ENCODE assay signal across 1 cellular context in the genomic region with DNA sequence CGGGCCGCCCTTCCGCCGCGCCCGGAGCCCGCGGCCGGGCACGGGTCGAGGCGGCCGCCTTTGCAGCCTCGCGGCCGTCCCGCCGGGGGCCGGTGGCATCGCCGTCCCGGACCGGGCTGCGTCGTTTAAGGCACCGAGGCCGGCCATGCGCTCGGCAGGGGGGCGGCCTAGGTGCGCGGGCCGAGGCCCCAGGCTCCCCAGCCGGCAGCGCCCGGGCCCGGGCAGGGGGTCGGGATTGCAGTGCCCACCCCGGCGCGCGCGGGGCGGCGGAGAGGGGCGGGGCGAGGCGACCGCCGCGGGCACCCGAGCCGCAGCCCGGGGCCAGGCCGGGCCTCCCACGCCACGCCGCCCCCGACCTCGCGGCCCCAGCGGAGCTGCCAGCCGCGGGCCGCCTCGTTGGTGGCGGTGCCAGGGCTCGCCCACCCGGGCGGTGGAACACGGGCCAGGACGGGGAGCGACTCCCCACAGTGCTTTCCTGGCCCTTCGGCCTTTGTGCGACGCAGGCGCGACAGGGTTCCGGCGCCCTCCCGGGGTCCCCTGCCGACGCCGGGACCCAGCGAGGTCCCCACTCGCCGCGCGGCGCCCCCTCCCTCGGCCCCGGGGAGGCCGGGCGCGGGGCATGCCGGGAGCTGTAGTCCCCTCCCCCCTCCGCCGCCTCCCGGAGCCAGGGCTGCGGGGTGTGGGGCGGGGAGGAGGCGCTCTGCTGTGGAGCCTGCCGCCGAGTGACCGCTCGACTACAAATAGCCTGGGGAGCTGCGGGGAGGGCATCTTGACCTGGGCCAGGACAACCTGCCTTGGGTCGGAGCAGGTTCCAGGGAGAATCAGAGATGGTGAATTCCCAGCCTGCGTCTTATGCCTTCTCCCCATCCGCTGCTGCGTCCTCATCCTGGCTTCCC.
TF ChIP-seq lines count a peak whose summit lies in the region.

No MANE protein-coding gene starts in this region.

TF ChIP-seq in K562, 482 proteins besides CTCF, POLR2A, EP300 and RAD21 (continued from another document):
- TF ChIP-seq, protein P1, sequence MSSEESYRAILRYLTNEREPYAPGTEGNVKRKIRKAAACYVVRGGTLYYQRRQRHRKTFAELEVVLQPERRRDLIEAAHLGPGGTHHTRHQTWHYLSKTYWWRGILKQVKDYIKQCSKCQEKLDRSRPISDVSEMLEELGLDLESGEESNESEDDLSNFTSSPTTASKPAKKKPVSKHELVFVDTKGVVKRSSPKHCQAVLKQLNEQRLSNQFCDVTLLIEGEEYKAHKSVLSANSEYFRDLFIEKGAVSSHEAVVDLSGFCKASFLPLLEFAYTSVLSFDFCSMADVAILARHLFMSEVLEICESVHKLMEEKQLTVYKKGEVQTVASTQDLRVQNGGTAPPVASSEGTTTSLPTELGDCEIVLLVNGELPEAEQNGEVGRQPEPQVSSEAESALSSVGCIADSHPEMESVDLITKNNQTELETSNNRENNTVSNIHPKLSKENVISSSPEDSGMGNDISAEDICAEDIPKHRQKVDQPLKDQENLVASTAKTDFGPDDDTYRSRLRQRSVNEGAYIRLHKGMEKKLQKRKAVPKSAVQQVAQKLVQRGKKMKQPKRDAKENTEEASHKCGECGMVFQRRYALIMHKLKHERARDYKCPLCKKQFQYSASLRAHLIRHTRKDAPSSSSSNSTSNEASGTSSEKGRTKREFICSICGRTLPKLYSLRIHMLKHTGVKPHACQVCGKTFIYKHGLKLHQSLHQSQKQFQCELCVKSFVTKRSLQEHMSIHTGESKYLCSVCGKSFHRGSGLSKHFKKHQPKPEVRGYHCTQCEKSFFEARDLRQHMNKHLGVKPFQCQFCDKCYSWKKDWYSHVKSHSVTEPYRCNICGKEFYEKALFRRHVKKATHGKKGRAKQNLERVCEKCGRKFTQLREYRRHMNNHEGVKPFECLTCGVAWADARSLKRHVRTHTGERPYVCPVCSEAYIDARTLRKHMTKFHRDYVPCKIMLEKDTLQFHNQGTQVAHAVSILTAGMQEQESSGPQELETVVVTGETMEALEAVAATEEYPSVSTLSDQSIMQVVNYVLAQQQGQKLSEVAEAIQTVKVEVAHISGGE (CRISPR knock-in tag; IDR thresholded peaks at IDR 0.05): peak in 2 of 3 experiments; percentile 35 to 57; a peak in 1 of 6 replicates
- TF ChIP-seq ZNF143 (CRISPR knock-in tag; IDR thresholded peaks at IDR 0.05): peak; percentile 80
- peak; percentile 78 for TF ChIP-seq HMGN3 (IDR thresholded peaks at IDR 0.05; ENCODE audit: borderline replicate concordance, extremely low read depth, insufficient read length, low read depth, low read length)
- no peak for TF ChIP-seq KDM1A (IDR thresholded peaks at IDR 0.05)
- peak; percentile 23; the same call in 1 of the 2 replicates for TF ChIP-seq GATAD2B (IDR thresholded peaks at IDR 0.05; ENCODE audit: borderline replicate concordance)
- TF ChIP-seq RB1 (IDR thresholded peaks at IDR 0.05; ENCODE audit: low read depth): peak; percentile 37; the same call in 1 of the 2 replicates
- TF ChIP-seq POLR2G (IDR thresholded peaks at IDR 0.05; ENCODE audit: low read depth, low read length): peak; percentile 68
- peak; percentile 73; the same call in 1 of the 2 replicates for TF ChIP-seq ZBTB7A (IDR thresholded peaks at IDR 0.05; ENCODE audit: borderline replicate concordance, control insufficient read depth, low read depth, low read length)
- peak; percentile 55 for TF ChIP-seq CCNT2 (IDR thresholded peaks at IDR 0.05; ENCODE audit: borderline replicate concordance, extremely low read depth, insufficient read length, low read depth, low read length)
- TF ChIP-seq, protein P2, sequence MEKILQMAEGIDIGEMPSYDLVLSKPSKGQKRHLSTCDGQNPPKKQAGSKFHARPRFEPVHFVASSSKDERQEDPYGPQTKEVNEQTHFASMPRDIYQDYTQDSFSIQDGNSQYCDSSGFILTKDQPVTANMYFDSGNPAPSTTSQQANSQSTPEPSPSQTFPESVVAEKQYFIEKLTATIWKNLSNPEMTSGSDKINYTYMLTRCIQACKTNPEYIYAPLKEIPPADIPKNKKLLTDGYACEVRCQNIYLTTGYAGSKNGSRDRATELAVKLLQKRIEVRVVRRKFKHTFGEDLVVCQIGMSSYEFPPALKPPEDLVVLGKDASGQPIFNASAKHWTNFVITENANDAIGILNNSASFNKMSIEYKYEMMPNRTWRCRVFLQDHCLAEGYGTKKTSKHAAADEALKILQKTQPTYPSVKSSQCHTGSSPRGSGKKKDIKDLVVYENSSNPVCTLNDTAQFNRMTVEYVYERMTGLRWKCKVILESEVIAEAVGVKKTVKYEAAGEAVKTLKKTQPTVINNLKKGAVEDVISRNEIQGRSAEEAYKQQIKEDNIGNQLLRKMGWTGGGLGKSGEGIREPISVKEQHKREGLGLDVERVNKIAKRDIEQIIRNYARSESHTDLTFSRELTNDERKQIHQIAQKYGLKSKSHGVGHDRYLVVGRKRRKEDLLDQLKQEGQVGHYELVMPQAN (IDR thresholded peaks at IDR 0.05; ENCODE audit: borderline replicate concordance): peak; percentile 31; the same call in 1 of the 2 replicates
- peak in 1 of 2 experiments; percentile 30; a peak in 1 of 4 replicates for TF ChIP-seq SRF (CRISPR knock-in tag; IDR thresholded peaks at IDR 0.05)
- peak; percentile 49; the same call in 1 of the 2 replicates for TF ChIP-seq CTBP1 (IDR thresholded peaks at IDR 0.05; ENCODE audit: borderline replicate concordance)
